20 cellular contexts compared by ENCODE assay signal in the genomic region with DNA sequence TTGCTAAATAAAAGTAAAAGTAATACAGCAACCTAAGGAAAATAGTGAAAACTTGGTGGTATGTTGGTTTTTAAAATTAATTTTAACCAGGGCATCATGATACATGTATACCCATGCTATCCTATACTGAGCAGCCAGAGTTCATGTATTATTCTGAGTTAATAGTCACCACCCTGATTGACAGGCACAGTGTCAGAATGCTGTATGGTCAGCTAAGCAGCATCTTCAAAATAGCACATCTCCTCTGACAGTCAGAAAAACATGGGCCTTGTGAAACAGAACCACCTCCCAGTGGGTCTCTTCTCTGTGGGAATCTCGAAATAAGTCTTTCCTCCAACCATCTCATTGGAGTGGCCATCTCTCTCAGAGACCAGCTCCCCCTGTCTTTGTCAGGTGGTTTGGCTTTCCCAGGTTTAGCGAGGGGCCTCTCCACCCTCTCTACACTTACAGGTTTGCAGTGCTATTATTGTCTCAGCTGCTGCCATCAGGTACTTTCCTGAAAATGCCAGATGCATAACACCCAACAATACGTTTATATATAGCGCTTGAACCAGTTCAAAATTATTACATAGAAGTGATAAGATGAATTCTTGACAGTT. TPM values are rescaled to one million over a fixed set of nuclear protein-coding genes. Genes with fewer than 3 reads are reported as not detected.
DNase-seq lines count a peak whose midpoint lies in the region; ATAC-seq and TF ChIP-seq lines count a peak whose summit lies in the region.
"Had no signal": no experiment of that assay in that cellular context is flagged by ENCODE, and none has a peak within 500 bp of the region (broad histone marks: within the 10 kb centered on the region; RNA-seq: fewer than 3 reads in every experiment).

No MANE protein-coding gene starts in this region.

- peaks cover 43% of the 10 kb centered on the region for H3K4me1 ChIP-seq in cardiac muscle cell (ENCODE audit: low read depth)
- peaks cover 0 to 14% of the 10 kb centered on the region in 2 donors for H3K4me1 ChIP-seq in right atrium auricular region
- peaks cover 2% of the 10 kb centered on the region for H3K4me1 ChIP-seq in ovary (ENCODE audit: insufficient read depth)

- TF ChIP-seq CTCF in cardiac muscle cell (IDR thresholded peaks at IDR 0.05; ENCODE audit: low read depth, low read length), result no peak
- TF ChIP-seq CTCF in right atrium auricular region (IDR thresholded peaks at IDR 0.05), result no peak
- no peak for TF ChIP-seq CTCF in ovary (IDR thresholded peaks at IDR 0.05)
- TF ChIP-seq CTCF in foreskin fibroblast (IDR thresholded peaks at IDR 0.05; ENCODE audit: low read depth, low read length), result no peak

- H3K36me3 ChIP-seq in cardiac muscle cell, result no peaks in the 10 kb centered on the region
- peaks cover 9% of the 10 kb centered on the region for H3K36me3 ChIP-seq in right atrium auricular region
- no peaks in the 10 kb centered on the region for H3K36me3 ChIP-seq in ovary

- H3K27ac ChIP-seq in cardiac muscle cell (peak overlapping the region; percentile 13), right atrium auricular region (no peak overlapping the region), ovary (no peak overlapping the region)
- H3K27ac ChIP-seq: heart right ventricle, upper lobe of right lung had no signal

- H3K27me3 ChIP-seq in cardiac muscle cell, result no peaks in the 10 kb centered on the region
- H3K27me3 ChIP-seq in right atrium auricular region, result no peaks in the 10 kb centered on the region
- no peaks in the 10 kb centered on the region for H3K27me3 ChIP-seq in ovary
- H3K27me3 ChIP-seq: heart right ventricle, upper lobe of right lung had no signal

- no peak overlapping the region for H3K4me3 ChIP-seq in cardiac muscle cell
- no peak overlapping the region for H3K4me3 ChIP-seq in right atrium auricular region
- no peak overlapping the region for H3K4me3 ChIP-seq in ovary
- H3K4me3 ChIP-seq in foreskin fibroblast (ENCODE audit: low read depth in 1 of 2, low read length in 2 of 2), result no peak overlapping the region
- H3K4me3 ChIP-seq: heart right ventricle, skin epidermis, upper lobe of right lung had no signal

- WGBS in ovary, 3 donors, result 91 to 96% (median 93%) methylated on average over 4 of the region's 4 CpGs

- H3K9me3 ChIP-seq in cardiac muscle cell (ENCODE audit: low read depth), result no peaks in the 10 kb centered on the region
- no peaks in the 10 kb centered on the region for H3K9me3 ChIP-seq in right atrium auricular region
- no peaks in the 10 kb centered on the region for H3K9me3 ChIP-seq in ovary
- H3K9me3 ChIP-seq: heart right ventricle, upper lobe of right lung had no signal

- intact Hi-C loops in ovary (cut with DNase I), result no loop called here

- ATAC-seq in GM21576 (IDR thresholded peaks at IDR 0.05; ENCODE audit: unreplicated experiment), result no peak
- ATAC-seq: activated CD8-positive, alpha-beta T cell treated with anti-CD3 and anti-CD28 coated beads for 36 hours; natural killer cell; upper lobe of right lung had no signal

- no peak for TF ChIP-seq POLR2A in ovary (IDR thresholded peaks at IDR 0.05)

- DNase-seq in cardiac muscle cell (ENCODE audit: low read depth in 1 of 2, low spot score in 1 of 2), result peak in 1 of 2 donors; percentile 28
- no peak for DNase-seq in right atrium auricular region (ENCODE audit: low spot score)
- peak; percentile 42 for DNase-seq in NCI-H128 (lab: John Stamatoyannopoulos, UW; ENCODE audit: unreplicated experiment)
- peak; percentile 44 to 51 for DNase-seq in SHP77 (lab: John Stamatoyannopoulos, UW)
- no peak for DNase-seq in ovary
- DNase-seq in foreskin fibroblast, result no peak
- DNase-seq in COR-L47 (lab: John Stamatoyannopoulos, UW), result no peak
- DNase-seq: activated B cell treated with CpG ODN at 0.5 μM for 24 hours; activated CD8-positive, alpha-beta T cell treated with anti-CD3 and anti-CD28 coated beads for 36 hours; activated T-cell treated with anti-CD3 and anti-CD28 coated beads, Interleukin-2, amount 50 U/mL, for 48 hours; CD4-positive, alpha-beta T cell; heart right ventricle; islet precursor cell; mesenchymal stem cell; natural killer cell; NCI-H1694; stimulated activated CD4-positive, alpha-beta T cell treated with anti-CD3 and anti-CD28 coated beads, Interleukin-2, amount 100 ng/mL, for 48 hours; upper lobe of right lung had no signal

- TF ChIP-seq EP300 in ovary (IDR thresholded peaks at IDR 0.05), result no peak

RNA-seq across cellular contexts. Expression of gene RNF8, which starts 47.1 kb away (rescaled TPM):
- total RNA-seq in cardiac muscle cell, result 36.8 and 38.5 TPM in 2 replicates
- polyA plus RNA-seq in cardiac muscle cell, result 49.9 and 55.8 TPM in 2 replicates
- 10 to 100 TPM; 17.0 to 17.3 TPM for total RNA-seq in right atrium auricular region
- total RNA-seq in ovary, result 10 to 100 TPM in 6 of 7 donors, 1 to 10 TPM in 1; 10.0 to 19.9 (median 17.6) TPM
- 10 to 100 TPM; 15.3 to 27.1 TPM for polyA plus RNA-seq in ovary

RNA-seq across cellular contexts. Expression of gene TMEM217, which starts 48.8 kb away (rescaled TPM):
- 1.3 and 3.8 TPM in 2 replicates for total RNA-seq in cardiac muscle cell
- polyA plus RNA-seq in cardiac muscle cell, result 0.82 and 4.5 TPM in 2 replicates
- 1 to 10 TPM; 1.3 to 1.4 TPM for total RNA-seq in right atrium auricular region
- total RNA-seq in ovary, result 1 to 10 TPM in 6 of 7 donors, under 1 TPM in 1; 0.48 to 4.6 (median 1.5) TPM
- 1 to 10 TPM in 1 of 2 donors, under 1 TPM in 1; 0.39 to 3.8 TPM for polyA plus RNA-seq in ovary

RNA-seq across cellular contexts. Expression of gene TBC1D22B, which starts 49.2 kb away (rescaled TPM):
- total RNA-seq in cardiac muscle cell (10.9 and 12.8 TPM in 2 replicates), right atrium auricular region (1 to 10 TPM; 7.5 to 9.8 TPM), ovary (10 to 100 TPM in 5 of 7 donors, 1 to 10 TPM in 2; 8.6 to 17.7 (median 12.8) TPM)
- polyA plus RNA-seq in cardiac muscle cell (13.3 and 14.3 TPM in 2 replicates), ovary (10 to 100 TPM in 1 of 2 donors, 1 to 10 TPM in 1; 7.4 to 12.8 TPM)

Comparison
In these comparisons a context has a peak if more than half of its experiments do, and no peak if none do; other contexts are left out.
1. DNase-seq: peak in NCI-H128 (single experiment) and SHP77 (2 of 2); none in right atrium auricular region (single experiment), ovary (0 of 5), foreskin fibroblast (0 of 2) and COR-L47 (single experiment).